In genomic region chr10:11245095-11245479, GRCh38 we compare ENCODE assay signal across 18 cellular contexts.
A peak's percentile ranks its signal among the peaks of the same experiment; 100 is the strongest.
DNase-seq lines count a peak whose midpoint lies in the region; ATAC-seq, FAIRE-seq and TF ChIP-seq lines count a peak whose summit lies in the region.
"Had no signal": no experiment of that assay in that cellular context is flagged by ENCODE, and none has a peak within 500 bp of the region (broad histone marks: within the 10 kb centered on the region; RNA-seq: fewer than 3 reads in every experiment).

No MANE protein-coding gene starts in this region.

- TF ChIP-seq CTCF in MM.1S (IDR thresholded peaks at IDR 0.05; ENCODE audit: low read length) (no peak), endothelial cell (IDR thresholded peaks at IDR 0.05; ENCODE audit: unreplicated experiment) (no peak)

- H3F3A ChIP-seq in MM.1S (ENCODE audit: insufficient read depth, low read length) = peaks cover 93% of the 10 kb centered on the region

- H3K27ac Mint-ChIP-seq in memory B cell (no peak overlapping the region), endothelial cell (ENCODE audit: unreplicated experiment) (no peak overlapping the region)
- H3K27ac Mint-ChIP-seq: natural killer cell had no signal

- no peaks in the 10 kb centered on the region for H3K27me3 Mint-ChIP-seq in memory B cell
- no peaks in the 10 kb centered on the region for H3K27me3 Mint-ChIP-seq in endothelial cell (ENCODE audit: unreplicated experiment)
- H3K27me3 Mint-ChIP-seq: activated naive CD8-positive, alpha-beta T cell treated with anti-CD3 and anti-CD28 coated beads for 36 hours had no signal

- H3K4me2 ChIP-seq in MM.1S (ENCODE audit: low read depth, low read length) = peak overlapping the region; percentile 41
- H3K4me2 ChIP-seq: PC-9 had no signal

- ATAC-seq in GM21528 (IDR thresholded peaks at IDR 0.05; ENCODE audit: low FRiP score, unreplicated experiment) = peak; percentile 21
- ATAC-seq in memory B cell (ENCODE audit: low read depth) = peak; percentile 43
- ATAC-seq in esophagus mucosa = no peak
- ATAC-seq: left ventricle myocardium superior had no signal

- no peak overlapping the region; the same call in 1 of the 2 replicates for H3K4me3 ChIP-seq in MM.1S (ENCODE audit: low read length)
- H3K4me3 ChIP-seq: cardiac muscle cell, PC-9, tibial nerve had no signal

- H3K36me3 ChIP-seq in MM.1S (replicated peaks; ENCODE audit: insufficient read depth, low read length) = peaks cover 15% of the 10 kb centered on the region
- H3K36me3 ChIP-seq: cardiac muscle cell had no signal

- H3K36me3 Mint-ChIP-seq in memory B cell (peaks cover 9% of the 10 kb centered on the region), endothelial cell (ENCODE audit: low read depth, unreplicated experiment) (no peaks in the 10 kb centered on the region)

- H3K4me1 ChIP-seq in MM.1S (ENCODE audit: low read length) = peaks cover 96% of the 10 kb centered on the region

- H3K9me3 ChIP-seq in MM.1S (replicated peaks; ENCODE audit: insufficient read depth, low read length) = no peaks in the 10 kb centered on the region
- H3K9me3 ChIP-seq: tibial nerve had no signal

- H3K27ac ChIP-seq in MM.1S (ENCODE audit: low read length) = peak overlapping the region; percentile 99
- H3K27ac ChIP-seq: C4-2B, cardiac muscle cell, PC-9, tibial nerve had no signal

- H4K20me1 ChIP-seq in MM.1S (ENCODE audit: insufficient read depth, low read length) = no peaks in the 10 kb centered on the region

- H3K79me2 ChIP-seq in MM.1S (ENCODE audit: low read length) = peaks cover 100% of the 10 kb centered on the region

- no peak for FAIRE-seq in GM12891 (lab: Jason Lieb, UNC)

- no peaks in the 10 kb centered on the region for H3K9me3 Mint-ChIP-seq in memory B cell
- H3K9me3 Mint-ChIP-seq in endothelial cell (ENCODE audit: unreplicated experiment) = no peaks in the 10 kb centered on the region
- H3K9me3 Mint-ChIP-seq: activated naive CD8-positive, alpha-beta T cell treated with anti-CD3 and anti-CD28 coated beads for 36 hours; natural killer cell had no signal

- peak overlapping the region; percentile 77 for H3K9ac ChIP-seq in MM.1S (ENCODE audit: low read length)

- H3K4me1 Mint-ChIP-seq in memory B cell = peaks cover 40% of the 10 kb centered on the region
- H3K4me1 Mint-ChIP-seq in endothelial cell (ENCODE audit: unreplicated experiment) = peaks cover 8% of the 10 kb centered on the region

- no peak overlapping the region for H2AFZ ChIP-seq in MM.1S (ENCODE audit: low read length)
- H2AFZ ChIP-seq: PC-9 had no signal

- H3K27me3 ChIP-seq in MM.1S (replicated peaks; ENCODE audit: insufficient read depth, low read length) = no peaks in the 10 kb centered on the region
- H3K27me3 ChIP-seq: cardiac muscle cell, tibial nerve had no signal

- no peaks in the 10 kb centered on the region for H3K9me2 ChIP-seq in MM.1S (replicated peaks; ENCODE audit: insufficient read depth, low read length)

- DNase-seq in GM12891 (ENCODE audit: insufficient read length, low spot score) (no peak), MM.1S (peak; percentile 33), memory B cell (ENCODE audit: low spot score in 2 of 2) (peak in 1 of 2 donors; percentile 23), endothelial cell (ENCODE audit: low spot score) (no peak), kidney tubule cell (ENCODE audit: low spot score) (no peak), AG08396 (ENCODE audit: low spot score) (no peak)
- DNase-seq: effector CD8-positive, alpha-beta T cell; left ventricle myocardium superior; natural killer cell; NCI-H1105; NCI-H345; PC-9 had no signal

- H3K4me3 Mint-ChIP-seq in memory B cell (no peak overlapping the region), endothelial cell (ENCODE audit: unreplicated experiment) (no peak overlapping the region)
- H3K4me3 Mint-ChIP-seq: activated naive CD8-positive, alpha-beta T cell treated with anti-CD3 and anti-CD28 coated beads for 36 hours; natural killer cell had no signal

- no peak for TF ChIP-seq POLR2A in GM12891 (IDR thresholded peaks at IDR 0.05; ENCODE audit: low read depth, low read length)

TF ChIP-seq in GM12891, 5 proteins besides CTCF, POLR2A, EP300 and RAD21:
- TF ChIP-seq TAF1 (IDR thresholded peaks at IDR 0.05; ENCODE audit: low read depth, low read length) (no peak), SPI1 (IDR thresholded peaks at IDR 0.05; ENCODE audit: low read depth, low read length) (peak; percentile 97)
